8 cellular contexts compared by ENCODE assay signal in the genomic region with DNA sequence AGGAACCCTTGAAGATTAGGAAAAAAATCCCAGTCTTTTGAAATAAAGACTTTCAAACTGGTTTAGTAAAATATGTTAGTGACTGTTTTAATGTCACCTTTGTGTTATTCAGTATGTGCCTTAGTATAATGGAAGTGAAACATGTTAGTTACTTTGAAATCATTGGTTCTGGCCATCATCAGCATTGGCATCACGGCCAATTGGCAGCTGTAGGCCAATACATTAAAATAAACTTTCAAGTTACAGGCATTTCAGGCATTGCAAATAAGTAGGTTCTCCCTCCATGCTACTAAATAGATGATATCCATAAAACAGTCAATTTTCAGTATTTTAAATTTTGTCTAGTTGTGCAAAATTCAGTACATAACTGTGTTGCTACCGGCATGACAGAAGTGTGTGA. TPM values are rescaled to one million over a fixed set of nuclear protein-coding genes. Genes with fewer than 3 reads are reported as not detected.
A peak's percentile ranks its signal among the peaks of the same experiment; 100 is the strongest.
DNase-seq lines count a peak whose midpoint lies in the region; ATAC-seq, FAIRE-seq and TF ChIP-seq lines count a peak whose summit lies in the region.

No MANE protein-coding gene starts in this region.

- no peak overlapping the region for H3K4me3 ChIP-seq in body of pancreas

- DNase-seq in body of pancreas: no peak
- no peak for DNase-seq in mesothelial cell of epicardium (ENCODE audit: low spot score in 2 of 2, unreplicated experiment in 2 of 2)
- no peak for DNase-seq in GM10248 (ENCODE audit: extremely low spot score)
- DNase-seq in H54 (ENCODE audit: insufficient read length, low spot score): no peak
- no peak for DNase-seq in 8988T
- DNase-seq in activated CD4-positive, alpha-beta T cell treated with anti-CD3 and anti-CD28 coated beads, Interleukin-2, amount 50 U/mL, for 48 hours: no peak

- H3K4me1 Mint-ChIP-seq in IgD-negative memory B cell: peaks cover 27 to 66% (median 47%) of the 10 kb centered on the region in 3 donors
- peaks cover 45% of the 10 kb centered on the region for H3K4me1 Mint-ChIP-seq in mesothelial cell of epicardium

- FAIRE-seq in H54 (lab: Jason Lieb, UNC): no peak

- intact Hi-C loops in body of pancreas (cut with DNase I): no loop called here

- ATAC-seq in body of pancreas: no peak

- peak overlapping the region; percentile 92 for H3K27ac ChIP-seq in 22Rv1
- H3K27ac ChIP-seq in body of pancreas: peak overlapping the region; percentile 87 to 99 (median 92)

- H3K27ac Mint-ChIP-seq in IgD-negative memory B cell (peak overlapping the region; percentile 93 to 98 (median 93)), mesothelial cell of epicardium (peak overlapping the region; percentile 89)

- H3K36me3 Mint-ChIP-seq in IgD-negative memory B cell (peaks cover 2% of the 10 kb centered on the region), mesothelial cell of epicardium (no peaks in the 10 kb centered on the region)

- H3K9me3 ChIP-seq in body of pancreas: no peaks in the 10 kb centered on the region

- 17 to 18% methylated on average over 2 of the region's 2 CpGs for WGBS in body of pancreas, 2 donors

- H3K4me1 ChIP-seq in body of pancreas: peaks cover 33% of the 10 kb centered on the region

- CTCF ChIA-PET in GM10248 (lab: Yijun Ruan, JAX): interaction anchor here (1.3 kb wide), 2 partner anchors 15 kb away, joined by 3 read pairs; no protein-coding TSS in a partner anchor

- POLR2A ChIA-PET in GM10248 (lab: Yijun Ruan, JAX): no interaction called here

- no peaks in the 10 kb centered on the region for H3K27me3 ChIP-seq in body of pancreas

- TF ChIP-seq CTCF in 22Rv1 (IDR thresholded peaks at IDR 0.05) (no peak), body of pancreas (IDR thresholded peaks at IDR 0.05) (no peak), mesothelial cell of epicardium (IDR thresholded peaks at IDR 0.05; ENCODE audit: unreplicated experiment) (no peak), GM10248 (IDR thresholded peaks at IDR 0.05; ENCODE audit: control extremely low read depth, extremely low read depth, low read depth, missing control alignments) (no peak)

- TF ChIP-seq POLR2A in body of pancreas (IDR thresholded peaks at IDR 0.05): no peak
- TF ChIP-seq POLR2A in H54 (IDR thresholded peaks at IDR 0.05; ENCODE audit: low read depth, low read length): no peak

- no peaks in the 10 kb centered on the region for H3K27me3 Mint-ChIP-seq in IgD-negative memory B cell
- no peaks in the 10 kb centered on the region for H3K27me3 Mint-ChIP-seq in mesothelial cell of epicardium (ENCODE audit: low read depth)

- peak overlapping the region; percentile 90 to 99 (median 94) for H3K4me3 Mint-ChIP-seq in IgD-negative memory B cell
- peak overlapping the region; percentile 93 for H3K4me3 Mint-ChIP-seq in mesothelial cell of epicardium

- H3K9me3 Mint-ChIP-seq in IgD-negative memory B cell (no peaks in the 10 kb centered on the region), mesothelial cell of epicardium (no peaks in the 10 kb centered on the region)

- no peaks in the 10 kb centered on the region for H3K36me3 ChIP-seq in body of pancreas (replicated peaks in 1 of 2; ENCODE audit: insufficient read depth in 1 of 2, low read depth in 2 of 2)

RNA-seq across cellular contexts. Expression of a gene that starts 4.5 kb away (rescaled TPM):
- 34.6 TPM for polyA plus RNA-seq in IgD-negative memory B cell
- 10 to 100 TPM; 14.2 to 25.2 TPM for total RNA-seq in body of pancreas
- total RNA-seq in mesothelial cell of epicardium: 34.3 to 39.9 TPM (median 36.5 TPM) in 3 replicates

RNA-seq across cellular contexts. Expression of a gene that starts 4.6 kb away (rescaled TPM):
- 0.48 TPM for polyA plus RNA-seq in IgD-negative memory B cell
- 1 to 10 TPM in 1 of 2 donors, under 1 TPM in 1; 0.66 to 9.1 TPM for total RNA-seq in body of pancreas
- 8.9 to 12.8 TPM (median 9.3 TPM) in 3 replicates for total RNA-seq in mesothelial cell of epicardium
